In the genomic region with DNA sequence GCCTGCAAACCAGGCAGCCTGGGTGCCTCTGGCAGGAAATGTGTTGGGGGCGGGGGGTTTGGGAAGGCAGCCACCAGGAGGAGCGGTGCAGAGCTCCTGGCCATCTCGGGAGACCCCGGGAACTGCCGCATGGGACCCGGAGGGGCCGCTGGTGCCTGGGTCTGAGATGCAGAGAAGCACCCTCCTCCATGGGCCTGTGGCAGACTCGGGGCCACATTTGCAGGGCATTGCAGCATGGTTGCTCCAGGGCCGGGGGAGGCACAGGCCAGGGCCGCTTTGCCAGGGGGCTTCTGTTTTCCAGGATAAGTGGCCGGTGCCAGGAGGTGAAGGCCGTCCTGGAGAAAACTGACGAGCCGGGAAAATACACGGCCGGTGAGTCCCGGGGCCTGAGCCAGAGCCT, we compare ENCODE assay signal across 21 cellular contexts. TPM values are rescaled to one million over a fixed set of nuclear protein-coding genes. Genes with fewer than 3 reads are reported as not detected.
DNase-seq lines count a peak whose midpoint lies in the region; ATAC-seq, FAIRE-seq and TF ChIP-seq lines count a peak whose summit lies in the region.
"Had no signal": no experiment of that assay in that cellular context is flagged by ENCODE, and none has a peak within 500 bp of the region (broad histone marks: within the 10 kb centered on the region; RNA-seq: fewer than 3 reads in every experiment).

No MANE protein-coding gene starts in this region.

- FAIRE-seq in H1 (lab: Jason Lieb, UNC): no peak
- FAIRE-seq: GM12878 had no signal

- intact Hi-C loops in upper lobe of right lung (cut with DNase I): no loop called here

- H3K4ac ChIP-seq in H1 (replicated peaks; ENCODE audit: insufficient read length, low read depth, low read length): no peak overlapping the region

- H3K36me3 ChIP-seq in H1 (ENCODE audit: control insufficient read depth in 2 of 4, insufficient read depth in 4 of 4, low read length in 3 of 4) (no peaks in the 10 kb centered on the region), upper lobe of right lung (no peaks in the 10 kb centered on the region)

- POLR2A ChIA-PET in H1 (lab: Charles Lee; ENCODE audit: partially characterized antibody): no interaction called here

- WGBS in H1 (ENCODE audit: extremely low coverage in 1 of 2, insufficient coverage in 1 of 2, insufficient read length in 1 of 2, insufficient replicate concordance in 2 of 2, low coverage in 1 of 2, low lambda C conversion rate in 2 of 2, missing lambda C conversion rate in 1 of 2), 2 experiments: 78% methylated on average over 17 of the region's 17 CpGs; no CpG with 5 or more reads in 1 of the 2 experiments

- no peak for TF ChIP-seq EP300 in H1 (IDR thresholded peaks at IDR 0.05; ENCODE audit: borderline replicate concordance in 1 of 2, low read depth in 2 of 2, low read length in 2 of 2)

- peak in 1 of 3 experiments; percentile 17; a peak in 1 of 4 replicates for TF ChIP-seq CTCF in H1 (IDR thresholded peaks at IDR 0.05; ENCODE audit: control extremely low read depth in 1 of 3, insufficient read depth in 1 of 3, low read depth in 1 of 3, low read length in 3 of 3)
- no peak for TF ChIP-seq CTCF in omental fat pad (IDR thresholded peaks at IDR 0.05)
- TF ChIP-seq CTCF in upper lobe of right lung (IDR thresholded peaks at IDR 0.05): no peak

- H4K20me1 ChIP-seq in H1 (replicated peaks in 1 of 2; ENCODE audit: control insufficient read depth in 1 of 2, insufficient read depth in 2 of 2, low read length in 2 of 2): no peaks in the 10 kb centered on the region

- H4K91ac ChIP-seq in H1 (replicated peaks; ENCODE audit: insufficient read length, low read length): no peak overlapping the region

- H3K36me3 Mint-ChIP-seq in activated CD8-positive, alpha-beta memory T cell treated with anti-CD3 and anti-CD28 coated beads, Interleukin-2, amount 10 ng/mL, durations not matched to agents 7 days and 5 days: no peaks in the 10 kb centered on the region

- no peaks in the 10 kb centered on the region for H3K79me1 ChIP-seq in H1 (ENCODE audit: low read depth, low read length)

- H3K9me3 ChIP-seq in H1 (ENCODE audit: insufficient read depth in 2 of 2, low read depth in 1 of 2, low read length in 1 of 2) (no peaks in the 10 kb centered on the region), upper lobe of right lung (no peaks in the 10 kb centered on the region)

- H4K5ac ChIP-seq in H1 (ENCODE audit: insufficient read length, low read depth, low read length): no peak overlapping the region

- no peak overlapping the region for H2BK15ac ChIP-seq in H1 (ENCODE audit: low read length)

- H3K27ac ChIP-seq in H1 (ENCODE audit: low read depth, low read length) (no peak overlapping the region), upper lobe of right lung (no peak overlapping the region)
- H3K27ac ChIP-seq: C4-2B, GM23248, PC-9 had no signal

- H2AFZ ChIP-seq in H1 (ENCODE audit: low read length): peak overlapping the region; percentile 29; the same call in 1 of the 2 replicates
- H2AFZ ChIP-seq: GM23248, PC-9 had no signal

- H2AK5ac ChIP-seq in H1 (ENCODE audit: low read depth, low read length): no peak overlapping the region

- H2BK12ac ChIP-seq in H1 (ENCODE audit: low read depth, low read length): no peak overlapping the region

- TF ChIP-seq RAD21 in H1 (IDR thresholded peaks at IDR 0.05 in 1 of 2, conservative IDR thresholded peaks at IDR 0.05 in 1 of 2; ENCODE audit: low read depth in 2 of 2, low read length in 2 of 2): peak in 1 of 2 experiments; percentile 22; a peak in 1 of 4 replicates

- no peak overlapping the region for H3K56ac ChIP-seq in H1 (replicated peaks; ENCODE audit: insufficient read length, low read depth, low read length)

- ATAC-seq in activated CD8-positive, alpha-beta memory T cell treated with anti-CD3 and anti-CD28 coated beads, Interleukin-2, amount 10 ng/mL, durations not matched to agents 7 days and 5 days: no peak
- ATAC-seq in omental fat pad (ENCODE audit: low FRiP score) (no peak), upper lobe of right lung (no peak), HG03095 (IDR thresholded peaks at IDR 0.05; ENCODE audit: unreplicated experiment) (no peak)
- ATAC-seq: GM12878 had no signal

- H2BK5ac ChIP-seq in H1 (ENCODE audit: low read depth, low read length): no peak overlapping the region

- H3K4me2 ChIP-seq in H1 (ENCODE audit: insufficient read depth in 1 of 2, low read depth in 2 of 2, low read length in 2 of 2): no peak overlapping the region
- H3K4me2 ChIP-seq: PC-9 had no signal

- H3K79me2 ChIP-seq in H1 (ENCODE audit: control insufficient read depth in 1 of 2, insufficient read depth in 2 of 2, low read length in 2 of 2): no peaks in the 10 kb centered on the region

- no peak overlapping the region for H3K9ac ChIP-seq in H1 (replicated peaks in 1 of 4; ENCODE audit: extremely low read depth in 1 of 4, low read depth in 3 of 4, low read length in 3 of 4)
- H3K9ac ChIP-seq: GM23248 had no signal

- H2BK120ac ChIP-seq in H1 (replicated peaks; ENCODE audit: low read depth, low read length): no peak overlapping the region

- H3K4me1 ChIP-seq in H1 (replicated peaks in 1 of 4; ENCODE audit: control insufficient read depth in 3 of 4, insufficient read depth in 4 of 4, low read length in 3 of 4): peaks cover 0 to 12% (median 6%) of the 10 kb centered on the region in 4 experiments; a peak in 5 of 7 replicates
- H3K4me1 ChIP-seq in upper lobe of right lung: no peaks in the 10 kb centered on the region

- no peaks in the 10 kb centered on the region for H3K4me1 Mint-ChIP-seq in activated CD8-positive, alpha-beta memory T cell treated with anti-CD3 and anti-CD28 coated beads, Interleukin-2, amount 10 ng/mL, durations not matched to agents 7 days and 5 days

- DNase-seq in activated CD8-positive, alpha-beta memory T cell treated with anti-CD3 and anti-CD28 coated beads, Interleukin-2, amount 10 ng/mL, durations not matched to agents 7 days and 5 days: peak; percentile 18
- DNase-seq in activated CD8-positive, alpha-beta memory T cell treated with anti-CD3 and anti-CD28 coated beads, Interleukin-2, amount 50 U/mL, for 4 hours: no peak
- DNase-seq in H1 (ENCODE audit: low read depth in 1 of 2, low spot score in 2 of 2) (no peak), omental fat pad (ENCODE audit: low spot score) (peak; percentile 2), upper lobe of right lung (peak; percentile 39), NCI-H1694 (lab: John Stamatoyannopoulos, UW) (no peak), DMS114 treated with DMSO at 0.1 percent for 48 hours (lab: John Stamatoyannopoulos, UW; ENCODE audit: unreplicated experiment) (no peak)
- DNase-seq: 8988T, COR-L47, HFFc6, KG1, NCI-H1105, NCI-H187, NCI-H446 treated with DMSO at 0.1 percent for 48 hours, NCI-H748 treated with DMSO at 0.1 percent for 48 hours, PC-9 had no signal

- H3K9me3 Mint-ChIP-seq in activated CD8-positive, alpha-beta memory T cell treated with anti-CD3 and anti-CD28 coated beads, Interleukin-2, amount 10 ng/mL, durations not matched to agents 7 days and 5 days (ENCODE audit: low read depth): no peaks in the 10 kb centered on the region
- H3K9me3 Mint-ChIP-seq: HFFc6 had no signal

- TF ChIP-seq POLR2A in H1 (IDR thresholded peaks at IDR 0.05; ENCODE audit: control extremely low read depth in 1 of 2, low read depth in 2 of 2, low read length in 2 of 2): no peak

- H3K27me3 Mint-ChIP-seq in activated CD8-positive, alpha-beta memory T cell treated with anti-CD3 and anti-CD28 coated beads, Interleukin-2, amount 10 ng/mL, durations not matched to agents 7 days and 5 days: peaks cover 14% of the 10 kb centered on the region

- no peak overlapping the region for H3K27ac Mint-ChIP-seq in activated CD8-positive, alpha-beta memory T cell treated with anti-CD3 and anti-CD28 coated beads, Interleukin-2, amount 10 ng/mL, durations not matched to agents 7 days and 5 days
- H3K27ac Mint-ChIP-seq: HFFc6 had no signal

- H3K4me3 ChIP-seq in H1 (ENCODE audit: extremely low read depth in 1 of 4, insufficient read depth in 2 of 4, low read depth in 3 of 4, low read length in 4 of 4) (no peak overlapping the region), upper lobe of right lung (no peak overlapping the region)
- H3K4me3 ChIP-seq: GM12878, GM23248, PC-9 had no signal

- H3K23me2 ChIP-seq in H1 (ENCODE audit: low read depth, low read length): no peaks in the 10 kb centered on the region; the same call in 1 of the 2 replicates

- no peak overlapping the region for H3K14ac ChIP-seq in H1 (ENCODE audit: insufficient read length)

- no peak overlapping the region for H3K23ac ChIP-seq in H1 (ENCODE audit: insufficient read length)

- no peak overlapping the region for H2BK20ac ChIP-seq in H1 (ENCODE audit: low read length)

- H4K8ac ChIP-seq in H1 (ENCODE audit: extremely low read depth, insufficient read depth, low read length): peak overlapping the region; percentile 68; the same call in 1 of the 2 replicates

- CTCF ChIA-PET in activated CD8-positive, alpha-beta memory T cell treated with anti-CD3 and anti-CD28 coated beads, Interleukin-2, amount 10 ng/mL, durations not matched to agents 7 days and 5 days (lab: Charles Lee): no interaction called here
- CTCF ChIA-PET in H1 (lab: Charles Lee; ENCODE audit: partially characterized antibody): interaction anchor here (1.0 to 3.0 kb wide), 2 partner anchors 8 to 18 kb away, joined by 7 to 14 read pairs; no protein-coding TSS in a partner anchor

- no peak overlapping the region for H3K18ac ChIP-seq in H1 (ENCODE audit: extremely low read depth, low read length)

- no peak overlapping the region for H3K4me3 Mint-ChIP-seq in activated CD8-positive, alpha-beta memory T cell treated with anti-CD3 and anti-CD28 coated beads, Interleukin-2, amount 10 ng/mL, durations not matched to agents 7 days and 5 days
- H3K4me3 Mint-ChIP-seq: HFFc6 had no signal

- no peaks in the 10 kb centered on the region for H3K27me3 ChIP-seq in H1 (replicated peaks in 1 of 4; ENCODE audit: control insufficient read depth in 3 of 4, extremely low read depth in 1 of 4, insufficient read depth in 3 of 4, low read length in 3 of 4)
- H3K27me3 ChIP-seq in upper lobe of right lung: peaks cover 8% of the 10 kb centered on the region

RNA-seq across cellular contexts. Expression of a gene that starts 1.7 kb away (rescaled TPM):
- not detected for total RNA-seq in activated CD8-positive, alpha-beta memory T cell treated with anti-CD3 and anti-CD28 coated beads, Interleukin-2, amount 10 ng/mL, durations not matched to agents 7 days and 5 days
- not detected in 2 replicates for total RNA-seq in H1 (2021; fragmentation: NEBNext Ultra II Directional; extraction: Animal tissue kit (Norgen Biotek cat#: 25700))
- polyA plus RNA-seq in H1 (2011; rRNA removed): not detected in 2 replicates
- polyA plus RNA-seq in H1 (2011; cell fraction: cytosol; rRNA removed): not detected
- polyA plus RNA-seq in H1 (2011; cell fraction: nucleus; rRNA removed): not detected
- polyA plus RNA-seq in H1 (2012, experiment 1 of 2): 0.24 TPM in 1 of 4 replicates, not detected in the others
- polyA plus RNA-seq in H1 (2012, experiment 2 of 2): not detected
- polyA plus RNA-seq in H1 (2013, experiment 1 of 2): 0.20 TPM
- polyA plus RNA-seq in H1 (2013, experiment 2 of 2): not detected
- polyA minus RNA-seq in H1 (2011; rRNA and poly(A)+ RNA removed): not detected in 2 replicates
- polyA minus RNA-seq in H1 (2011; cell fraction: cytosol; rRNA and poly(A)+ RNA removed): not detected
- polyA minus RNA-seq in H1 (2011; cell fraction: nucleus; rRNA and poly(A)+ RNA removed): not detected
- not detected for total RNA-seq in omental fat pad
- not detected for total RNA-seq in upper lobe of right lung
- total RNA-seq: GM12878, GM23248, M059J, PC-9 had no signal
- polyA plus RNA-seq: GM12878, GM23248 had no signal

RNA-seq across cellular contexts. Expression of a gene that starts 22.4 kb away (rescaled TPM):
- 10 to 100 TPM; 34.7 to 38.0 TPM for total RNA-seq in activated CD8-positive, alpha-beta memory T cell treated with anti-CD3 and anti-CD28 coated beads, Interleukin-2, amount 10 ng/mL, durations not matched to agents 7 days and 5 days
- 78.6 and 78.8 TPM in 2 replicates for total RNA-seq in H1 (2021; fragmentation: NEBNext Ultra II Directional; extraction: Animal tissue kit (Norgen Biotek cat#: 25700))
- polyA plus RNA-seq in H1 (2011; rRNA removed): 476 and 530 TPM in 2 replicates
- polyA plus RNA-seq in H1 (2011; cell fraction: cytosol; rRNA removed): 259 TPM
- polyA plus RNA-seq in H1 (2011; cell fraction: nucleus; rRNA removed): 320 TPM
- polyA plus RNA-seq in H1 (2012, experiment 1 of 2): 55.2 to 114 TPM (median 111 TPM) in 4 replicates
- polyA plus RNA-seq in H1 (2012, experiment 2 of 2): 122 TPM
- 112 TPM for polyA plus RNA-seq in H1 (2013, experiment 1 of 2)
- polyA plus RNA-seq in H1 (2013, experiment 2 of 2): 119 TPM
- polyA minus RNA-seq in H1 (2011; rRNA and poly(A)+ RNA removed): 161 and 164 TPM in 2 replicates
- polyA minus RNA-seq in H1 (2011; cell fraction: cytosol; rRNA and poly(A)+ RNA removed): 116 TPM
- 86.0 TPM for polyA minus RNA-seq in H1 (2011; cell fraction: nucleus; rRNA and poly(A)+ RNA removed)
- total RNA-seq in omental fat pad (10 to 100 TPM; 23.5 to 46.8 (median 34.9) TPM), upper lobe of right lung (23.0 TPM)

RNA-seq across cellular contexts. Expression of a gene that starts 23.0 kb away (rescaled TPM):
- not detected for total RNA-seq in activated CD8-positive, alpha-beta memory T cell treated with anti-CD3 and anti-CD28 coated beads, Interleukin-2, amount 10 ng/mL, durations not matched to agents 7 days and 5 days
- not detected in 2 replicates for total RNA-seq in H1 (2021; fragmentation: NEBNext Ultra II Directional; extraction: Animal tissue kit (Norgen Biotek cat#: 25700))
- polyA plus RNA-seq in H1 (2011; rRNA removed): not detected in 2 replicates
- not detected for polyA plus RNA-seq in H1 (2011; cell fraction: cytosol; rRNA removed)
- not detected for polyA plus RNA-seq in H1 (2011; cell fraction: nucleus; rRNA removed)
- polyA plus RNA-seq in H1 (2012, experiment 1 of 2): not detected in 4 replicates
- polyA plus RNA-seq in H1 (2012, experiment 2 of 2): not detected
- polyA plus RNA-seq in H1 (2013, experiment 1 of 2): not detected
- polyA plus RNA-seq in H1 (2013, experiment 2 of 2): not detected
- not detected in 2 replicates for polyA minus RNA-seq in H1 (2011; rRNA and poly(A)+ RNA removed)
- not detected for polyA minus RNA-seq in H1 (2011; cell fraction: cytosol; rRNA and poly(A)+ RNA removed)
- polyA minus RNA-seq in H1 (2011; cell fraction: nucleus; rRNA and poly(A)+ RNA removed): not detected
- not detected for total RNA-seq in omental fat pad
- total RNA-seq in upper lobe of right lung: not detected
- total RNA-seq: GM12878, GM23248, HFFc6, M059J, PC-9 had no signal
- polyA plus RNA-seq: GM12878, GM23248 had no signal

RNA-seq across cellular contexts. Expression of a gene that starts 38.6 kb away (rescaled TPM):
- total RNA-seq in activated CD8-positive, alpha-beta memory T cell treated with anti-CD3 and anti-CD28 coated beads, Interleukin-2, amount 10 ng/mL, durations not matched to agents 7 days and 5 days: not detected
- total RNA-seq in H1 (2021; fragmentation: NEBNext Ultra II Directional; extraction: Animal tissue kit (Norgen Biotek cat#: 25700)): not detected in 2 replicates
- 0.19 TPM in 1 of 2 replicates, not detected in the other for polyA plus RNA-seq in H1 (2011; rRNA removed)
- polyA plus RNA-seq in H1 (2011; cell fraction: cytosol; rRNA removed): not detected
- polyA plus RNA-seq in H1 (2011; cell fraction: nucleus; rRNA removed): not detected
- not detected in 4 replicates for polyA plus RNA-seq in H1 (2012, experiment 1 of 2)
- polyA plus RNA-seq in H1 (2012, experiment 2 of 2): not detected
- not detected for polyA plus RNA-seq in H1 (2013, experiment 1 of 2)
- 0.13 TPM for polyA plus RNA-seq in H1 (2013, experiment 2 of 2)
- polyA minus RNA-seq in H1 (2011; rRNA and poly(A)+ RNA removed): not detected in 2 replicates
- not detected for polyA minus RNA-seq in H1 (2011; cell fraction: cytosol; rRNA and poly(A)+ RNA removed)
- polyA minus RNA-seq in H1 (2011; cell fraction: nucleus; rRNA and poly(A)+ RNA removed): not detected
- total RNA-seq in omental fat pad (not detected), upper lobe of right lung (not detected)
- total RNA-seq: GM12878, GM23248, HFFc6, M059J, PC-9 had no signal
- polyA plus RNA-seq: GM12878, GM23248 had no signal

RNA-seq across cellular contexts. Expression of a gene that starts 43.3 kb away (rescaled TPM):
- total RNA-seq in activated CD8-positive, alpha-beta memory T cell treated with anti-CD3 and anti-CD28 coated beads, Interleukin-2, amount 10 ng/mL, durations not matched to agents 7 days and 5 days: under 1 TPM; 0.18 to 0.28 TPM
- total RNA-seq in H1 (2021; fragmentation: NEBNext Ultra II Directional; extraction: Animal tissue kit (Norgen Biotek cat#: 25700)): 32.7 and 35.9 TPM in 2 replicates
- 9.8 and 17.4 TPM in 2 replicates for polyA plus RNA-seq in H1 (2011; rRNA removed)
- 18.3 TPM for polyA plus RNA-seq in H1 (2011; cell fraction: cytosol; rRNA removed)
- polyA plus RNA-seq in H1 (2011; cell fraction: nucleus; rRNA removed): 33.1 TPM
- polyA plus RNA-seq in H1 (2012, experiment 1 of 2): 15.6 to 25.7 TPM (median 25.0 TPM) in 4 replicates
- polyA plus RNA-seq in H1 (2012, experiment 2 of 2): 13.2 TPM
- polyA plus RNA-seq in H1 (2013, experiment 1 of 2): 15.4 TPM
- 14.5 TPM for polyA plus RNA-seq in H1 (2013, experiment 2 of 2)
- 8.9 and 10.6 TPM in 2 replicates for polyA minus RNA-seq in H1 (2011; rRNA and poly(A)+ RNA removed)
- 23.6 TPM for polyA minus RNA-seq in H1 (2011; cell fraction: cytosol; rRNA and poly(A)+ RNA removed)
- 12.8 TPM for polyA minus RNA-seq in H1 (2011; cell fraction: nucleus; rRNA and poly(A)+ RNA removed)
- total RNA-seq in omental fat pad (10 to 100 TPM in 3 of 4 donors, 1 to 10 TPM in 1; 7.3 to 11.3 (median 10.9) TPM), upper lobe of right lung (27.5 TPM)

Comparison
In these comparisons a context has a peak if more than half of its experiments do, and no peak if none do; other contexts are left out.
1. DNase-seq: peak in activated CD8-positive, alpha-beta memory T cell treated with anti-CD3 and anti-CD28 coated beads, Interleukin-2, amount 10 ng/mL, durations not matched to agents 7 days and 5 days (single experiment), omental fat pad (single experiment) and upper lobe of right lung (single experiment); none in activated CD8-positive, alpha-beta memory T cell treated with anti-CD3 and anti-CD28 coated beads, Interleukin-2, amount 50 U/mL, for 4 hours (single experiment), H1 (0 of 2), NCI-H1694 (single experiment) and DMS114 treated with DMSO at 0.1 percent for 48 hours (single experiment).